ENCODE assay signal across 11 cellular contexts in the genomic region with DNA sequence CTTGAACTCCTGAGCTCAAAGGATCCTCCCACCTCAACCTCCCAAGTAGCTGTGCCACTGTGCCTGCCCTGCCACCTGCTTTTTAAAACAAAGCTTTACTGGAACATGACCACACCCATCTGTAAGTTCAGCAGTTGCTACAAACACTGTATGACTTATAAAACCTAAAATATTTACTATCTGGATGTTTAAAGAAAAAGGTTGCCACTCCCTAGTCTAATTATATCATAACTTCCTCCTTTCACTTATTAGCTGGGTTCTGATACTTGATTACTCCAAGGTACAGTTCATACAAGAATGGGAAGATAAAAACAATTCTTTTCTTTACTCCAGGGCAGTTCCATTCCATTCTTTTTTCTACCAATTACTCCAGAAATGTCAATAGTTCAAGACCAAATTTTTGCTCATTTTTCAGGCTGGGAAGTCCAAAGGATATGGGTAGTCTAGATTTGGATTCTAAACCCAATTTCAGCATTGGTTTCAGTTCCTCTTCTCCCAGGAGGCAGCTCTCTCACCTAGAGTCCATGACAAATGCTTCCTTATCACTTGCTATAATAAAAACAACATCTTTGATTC.
DNase-seq lines count a peak whose midpoint lies in the region; TF ChIP-seq lines count a peak whose summit lies in the region.
"Had no signal": no experiment of that assay in that cellular context is flagged by ENCODE, and none has a peak within 500 bp of the region (broad histone marks: within the 10 kb centered on the region; RNA-seq: fewer than 3 reads in every experiment).

No MANE protein-coding gene starts in this region.

- intact Hi-C loops in mammary epithelial cell (cut with micrococcal nuclease): no loop called here
- intact Hi-C loops in spleen (cut with DNase I; ENCODE audit: low total_unique reads): no loop called here

- in situ Hi-C loops in mammary epithelial cell (cut with MboI; ENCODE audit: low sequenced_read_pairs in 2 of 2): no loop called here

- H3K4me1 ChIP-seq in mammary epithelial cell (ENCODE audit: insufficient read depth, low read length): no peaks in the 10 kb centered on the region
- peaks cover 5 to 38% (median 12%) of the 10 kb centered on the region in 6 donors for H3K4me1 ChIP-seq in spleen

- BruUV-seq in mammary epithelial cell (replicated peaks; lab: Mats Ljungman, UMichigan): no TSS peak

- no peaks in the 10 kb centered on the region for H3K27me3 ChIP-seq in mammary epithelial cell (ENCODE audit: insufficient read depth, low read length)
- no peaks in the 10 kb centered on the region for H3K27me3 ChIP-seq in spleen (replicated peaks in 1 of 7)

- H3K27ac ChIP-seq in mammary epithelial cell (ENCODE audit: insufficient read depth, low read depth, low read length) (no peak overlapping the region), spleen (peak overlapping the region in 5 of 8 donors; percentile 22 to 56 (median 42))
- H3K27ac ChIP-seq: A549, SK-N-MC had no signal

- H4K20me1 ChIP-seq in mammary epithelial cell (ENCODE audit: insufficient read depth, low read length): no peaks in the 10 kb centered on the region

- peaks cover 3% of the 10 kb centered on the region for H3K9me3 ChIP-seq in mammary epithelial cell (replicated peaks; ENCODE audit: insufficient read depth, low read length)
- H3K9me3 ChIP-seq in spleen: no peaks in the 10 kb centered on the region
- H3K9me3 ChIP-seq: A549 had no signal

- dilution Hi-C loops in mammary epithelial cell (cut with HindIII; ENCODE audit: low sequenced_read_pairs): no loop called here

- no peak overlapping the region for H2AFZ ChIP-seq in mammary epithelial cell (ENCODE audit: low read depth, low read length)

- H3K4me2 ChIP-seq in mammary epithelial cell (ENCODE audit: insufficient read depth, low read depth, low read length): no peak overlapping the region
- H3K4me2 ChIP-seq: A549 had no signal

- CTCF ChIA-PET in mammary epithelial cell (lab: Charles Lee; ENCODE audit: low non-redundant PET): interaction anchor here (1.0 kb wide), 1 partner anchor 48 kb away, joined by 3 read pairs; no protein-coding TSS in a partner anchor

- H3K36me3 ChIP-seq in mammary epithelial cell (ENCODE audit: insufficient read depth, low read length): peaks cover 29% of the 10 kb centered on the region
- peaks cover 0 to 99% (median 52%) of the 10 kb centered on the region in 6 donors for H3K36me3 ChIP-seq in spleen

- no peaks in the 10 kb centered on the region for H3K79me2 ChIP-seq in mammary epithelial cell (ENCODE audit: insufficient read depth, low read length)

- TF ChIP-seq CTCF in mammary epithelial cell (conservative IDR thresholded peaks at IDR 0.05 in 1 of 2, IDR thresholded peaks at IDR 0.05 in 1 of 2; ENCODE audit: extremely low read depth in 1 of 2, insufficient read depth in 1 of 2, low read depth in 1 of 2, low read length in 2 of 2) (no peak), spleen (IDR thresholded peaks at IDR 0.05 in 8 of 11, conservative IDR thresholded peaks at IDR 0.05 in 3 of 11) (no peak)

- H3K4me3 ChIP-seq in mammary epithelial cell (replicated peaks in 1 of 3; ENCODE audit: insufficient read depth in 1 of 3, low read depth in 2 of 3, low read length in 3 of 3): no peak overlapping the region
- H3K4me3 ChIP-seq in spleen: no peak overlapping the region
- H3K4me3 ChIP-seq: A549, SK-N-MC had no signal

- H3K9ac ChIP-seq in mammary epithelial cell (ENCODE audit: insufficient read depth, low read length): no peak overlapping the region

- DNase-seq in SKM-1 treated with dmso at 0.1 percent for 144 hours (lab: John Stamatoyannopoulos, UW; ENCODE audit: unreplicated experiment): peak; percentile 34
- DNase-seq in SKM-1 (lab: John Stamatoyannopoulos, UW; ENCODE audit: unreplicated experiment): no peak
- DNase-seq in LHCN-M2 (ENCODE audit: low read depth): peak; percentile 24
- DNase-seq in mammary epithelial cell: peak; percentile 35
- no peak for DNase-seq in spleen
- no peak for DNase-seq in effector CD8-positive, alpha-beta T cell (lab: John Stamatoyannopoulos, UW)
- no peak for DNase-seq in HuH-7.5 (ENCODE audit: low spot score)
- DNase-seq in activated naive CD4-positive, alpha-beta T cell treated with Interleukin-2 at 50 U/mL for 16 hours: no peak
- DNase-seq: effector CD4-positive, alpha-beta T cell had no signal

- TF ChIP-seq POLR2A in spleen (IDR thresholded peaks at IDR 0.05): no peak

Comparison
In these comparisons a context has a peak if more than half of its experiments do, and no peak if none do; other contexts are left out.
1. DNase-seq: peak in SKM-1 treated with dmso at 0.1 percent for 144 hours (single experiment), LHCN-M2 (single experiment) and mammary epithelial cell (single experiment); none in SKM-1 (single experiment), spleen (single experiment), effector CD8-positive, alpha-beta T cell (single experiment), HuH-7.5 (single experiment) and activated naive CD4-positive, alpha-beta T cell treated with Interleukin-2 at 50 U/mL for 16 hours (single experiment).